8 cellular contexts compared by ENCODE assay signal in the genomic region with DNA sequence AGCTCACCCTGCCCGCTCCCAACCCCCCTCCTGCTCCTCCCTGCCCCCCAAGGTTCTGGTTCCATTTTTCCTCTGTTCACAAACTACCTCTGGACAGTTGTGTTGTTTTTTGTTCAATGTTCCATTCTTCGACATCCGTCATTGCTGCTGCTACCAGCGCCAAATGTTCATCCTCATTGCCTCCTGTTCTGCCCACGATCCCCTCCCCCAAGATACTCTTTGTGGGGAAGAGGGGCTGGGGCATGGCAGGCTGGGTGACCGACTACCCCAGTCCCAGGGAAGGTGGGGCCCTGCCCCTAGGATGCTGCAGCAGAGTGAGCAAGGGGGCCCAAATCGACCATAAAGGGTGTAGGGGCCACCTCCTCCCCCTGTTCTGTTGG. TPM values are rescaled to one million over a fixed set of nuclear protein-coding genes. Genes with fewer than 3 reads are reported as not detected.
DNase-seq lines count a peak whose midpoint lies in the region; ATAC-seq and TF ChIP-seq lines count a peak whose summit lies in the region.
"Not testable (repeated sequence)": the region's sequence is repeated elsewhere in the genome, so short reads cannot be mapped to it uniquely, and the experiment has no call there.

No MANE protein-coding gene starts in this region.

- TF ChIP-seq RAD21 in SK-N-SH (IDR thresholded peaks at IDR 0.05; ENCODE audit: low read length), result not testable (repeated sequence)

- POLR2A ChIA-PET in SK-N-SH (lab: Yijun Ruan, JAX), result interaction anchor here (1.5 kb wide), 2 partner anchors 9 to 50 kb away, joined by 3 read pairs; partner anchors contain the start of gene HMGA1
- POLR2A ChIA-PET in activated CD4-positive, alpha-beta memory T cell treated with anti-CD3 and anti-CD28 coated beads for 36 hours (lab: Charles Lee), result interaction anchor here (1.5 kb wide), 1 partner anchor 40 kb away, joined by 3 read pairs; no protein-coding TSS in a partner anchor
- POLR2A ChIA-PET in naive thymus-derived CD8-positive, alpha-beta T cell (lab: Charles Lee), result interaction anchor here (1.2 to 5.1 kb wide), 2 partner anchors 8 to 9 kb away, joined by 4 to 72 read pairs; partner anchors contain the start of gene HMGA1

- CTCF ChIA-PET in SK-N-SH (lab: Yijun Ruan, JAX), result interaction anchor here (0.6 to 5.6 kb wide), 9 partner anchors 9 to 411 kb away, joined by 3 to 52 read pairs (median 6); partner anchors contain the start of genes HMGA1 and NUDT3
- CTCF ChIA-PET in activated CD4-positive, alpha-beta memory T cell treated with anti-CD3 and anti-CD28 coated beads for 36 hours (lab: Charles Lee), result interaction anchor here (1.5 to 1.9 kb wide), 2 partner anchors 145 to 169 kb away, joined by 5 to 7 read pairs; no protein-coding TSS in a partner anchor

- H3K9me3 ChIP-seq in BLaER1 treated with 17β-estradiol and CSF1 and Interleukin-3, amounts not matched to agents 10 nM and 100 nM (replicated peaks in 1 of 11); SK-N-SH: not testable (repeated sequence)

- H3K4me2 ChIP-seq in BLaER1 treated with 17β-estradiol and CSF1 and Interleukin-3, amounts not matched to agents 10 nM and 100 nM, result peak overlapping the region in 10 of 11 experiments; percentile 15 to 99 (median 63); a peak in 11 of 22 replicates
- peak overlapping the region; percentile 92; the same call in 1 of the 2 replicates for H3K4me2 ChIP-seq in SK-N-SH

- H3K9ac ChIP-seq in BLaER1 treated with 17β-estradiol and CSF1 and Interleukin-3, amounts not matched to agents 10 nM and 100 nM, result 0 out of 22 replicates have a peak overlapping the region, but pooled peaks of 5 of the 11 experiments have one; percentile 5 to 36 (median 16)
- not testable (repeated sequence) for H3K9ac ChIP-seq in SK-N-SH

- not testable (repeated sequence) for H3K9me2 ChIP-seq in SK-N-SH

- WGBS in SK-N-SH (ENCODE audit: low lambda C conversion rate), result 80% methylated on average over 6 of the region's 7 CpGs

- H3K9me3 Mint-ChIP-seq in HFFc6; activated CD4-positive, alpha-beta memory T cell treated with anti-CD3 and anti-CD28 coated beads for 36 hours; activated naive CD4-positive, alpha-beta T cell treated with anti-CD3 and anti-CD28 coated beads, Interleukin-2, amount 50 U/mL, for 24 hours; effector memory CD8-positive, alpha-beta T cell; naive thymus-derived CD8-positive, alpha-beta T cell; stimulated activated effector memory CD8-positive, alpha-beta T cell treated with anti-CD3 and anti-CD28 coated beads, Interleukin-12 subunit alpha, Interleukin-12 subunit beta, amount 100 ng/mL, for 72 hours: not testable (repeated sequence)

- peaks cover 72 to 80% (median 76%) of the 10 kb centered on the region in 11 experiments; a peak in 21 of 22 replicates for H4K20me1 ChIP-seq in BLaER1 treated with 17β-estradiol and CSF1 and Interleukin-3, amounts not matched to agents 10 nM and 100 nM
- H4K20me1 ChIP-seq in SK-N-SH (ENCODE audit: insufficient read depth), result not testable (repeated sequence)

- not testable (repeated sequence) for TF ChIP-seq CTCF in HFFc6 (IDR thresholded peaks at IDR 0.05); SK-N-SH (IDR thresholded peaks at IDR 0.05)

- H3K4me1 ChIP-seq in BLaER1 treated with 17β-estradiol and CSF1 and Interleukin-3, amounts not matched to agents 10 nM and 100 nM, result peaks cover 57 to 92% (median 87%) of the 10 kb centered on the region in 10 experiments
- peaks cover 22 to 48% of the 10 kb centered on the region in 2 experiments; a peak in 3 of 4 replicates for H3K4me1 ChIP-seq in SK-N-SH (ENCODE audit: control insufficient read depth in 1 of 2, insufficient read depth in 2 of 2, low read depth in 1 of 2, low read length in 1 of 2)

- H3K36me3 Mint-ChIP-seq in HFFc6 (ENCODE audit: low read depth), result peaks cover 27% of the 10 kb centered on the region; the same call in 1 of the 2 replicates
- H3K36me3 Mint-ChIP-seq in activated CD4-positive, alpha-beta memory T cell treated with anti-CD3 and anti-CD28 coated beads for 36 hours, result peaks cover 48% of the 10 kb centered on the region
- peaks cover 24% of the 10 kb centered on the region for H3K36me3 Mint-ChIP-seq in activated naive CD4-positive, alpha-beta T cell treated with anti-CD3 and anti-CD28 coated beads, Interleukin-2, amount 50 U/mL, for 24 hours
- H3K36me3 Mint-ChIP-seq in effector memory CD8-positive, alpha-beta T cell (ENCODE audit: insufficient read depth), result peaks cover 57% of the 10 kb centered on the region
- peaks cover 0 to 44% (median 7%) of the 10 kb centered on the region in 3 donors for H3K36me3 Mint-ChIP-seq in naive thymus-derived CD8-positive, alpha-beta T cell
- H3K36me3 Mint-ChIP-seq in stimulated activated effector memory CD8-positive, alpha-beta T cell treated with anti-CD3 and anti-CD28 coated beads, Interleukin-12 subunit alpha, Interleukin-12 subunit beta, amount 100 ng/mL, for 72 hours, result peaks cover 80% of the 10 kb centered on the region

- H2AFZ ChIP-seq in SK-N-SH (ENCODE audit: low read depth), result not testable (repeated sequence)

- H3F3A ChIP-seq in SK-N-SH (replicated peaks; ENCODE audit: insufficient read depth), result peaks cover 44% of the 10 kb centered on the region

- not testable (repeated sequence) for ATAC-seq in effector memory CD8-positive, alpha-beta T cell (replicated peaks); naive thymus-derived CD8-positive, alpha-beta T cell; stimulated activated effector memory CD8-positive, alpha-beta T cell treated with anti-CD3 and anti-CD28 coated beads, Interleukin-12 subunit alpha, Interleukin-12 subunit beta, amount 100 ng/mL, for 72 hours

- H3K4me1 Mint-ChIP-seq in HFFc6 (ENCODE audit: low read depth), result peaks cover 84% of the 10 kb centered on the region
- peaks cover 81% of the 10 kb centered on the region for H3K4me1 Mint-ChIP-seq in activated CD4-positive, alpha-beta memory T cell treated with anti-CD3 and anti-CD28 coated beads for 36 hours (ENCODE audit: low read depth)
- H3K4me1 Mint-ChIP-seq in activated naive CD4-positive, alpha-beta T cell treated with anti-CD3 and anti-CD28 coated beads, Interleukin-2, amount 50 U/mL, for 24 hours, result peaks cover 72% of the 10 kb centered on the region
- peaks cover 31 to 40% of the 10 kb centered on the region in 2 donors for H3K4me1 Mint-ChIP-seq in effector memory CD8-positive, alpha-beta T cell (ENCODE audit: low read depth in 2 of 2)
- peaks cover 22 to 76% (median 69%) of the 10 kb centered on the region in 4 donors for H3K4me1 Mint-ChIP-seq in naive thymus-derived CD8-positive, alpha-beta T cell
- peaks cover 70% of the 10 kb centered on the region for H3K4me1 Mint-ChIP-seq in stimulated activated effector memory CD8-positive, alpha-beta T cell treated with anti-CD3 and anti-CD28 coated beads, Interleukin-12 subunit alpha, Interleukin-12 subunit beta, amount 100 ng/mL, for 72 hours

- peaks cover 31 to 60% (median 52%) of the 10 kb centered on the region in 11 experiments for H3K36me3 ChIP-seq in BLaER1 treated with 17β-estradiol and CSF1 and Interleukin-3, amounts not matched to agents 10 nM and 100 nM
- H3K36me3 ChIP-seq in SK-N-SH (replicated peaks in 1 of 2; ENCODE audit: control insufficient read depth in 1 of 2, insufficient read depth in 2 of 2, low read length in 1 of 2), result peaks cover 11 to 16% of the 10 kb centered on the region in 2 experiments

- TF ChIP-seq EP300 in SK-N-SH (IDR thresholded peaks at IDR 0.05; ENCODE audit: borderline replicate concordance in 1 of 2, low read depth in 1 of 2, low read length in 1 of 2), result not testable (repeated sequence)

- not testable (repeated sequence) for H3K4me3 Mint-ChIP-seq in HFFc6; activated naive CD4-positive, alpha-beta T cell treated with anti-CD3 and anti-CD28 coated beads, Interleukin-2, amount 50 U/mL, for 24 hours; stimulated activated effector memory CD8-positive, alpha-beta T cell treated with anti-CD3 and anti-CD28 coated beads, Interleukin-12 subunit alpha, Interleukin-12 subunit beta, amount 100 ng/mL, for 72 hours
- peak overlapping the region; percentile 31 for H3K4me3 Mint-ChIP-seq in activated CD4-positive, alpha-beta memory T cell treated with anti-CD3 and anti-CD28 coated beads for 36 hours
- peak overlapping the region in 1 of 2 donors; percentile 8 for H3K4me3 Mint-ChIP-seq in effector memory CD8-positive, alpha-beta T cell
- peak overlapping the region in 1 of 10 donors; percentile 15 for H3K4me3 Mint-ChIP-seq in naive thymus-derived CD8-positive, alpha-beta T cell

- DNase-seq in HFFc6; SK-N-SH; activated CD4-positive, alpha-beta memory T cell treated with anti-CD3 and anti-CD28 coated beads for 36 hours; effector memory CD8-positive, alpha-beta T cell; naive thymus-derived CD8-positive, alpha-beta T cell; stimulated activated effector memory CD8-positive, alpha-beta T cell treated with anti-CD3 and anti-CD28 coated beads, Interleukin-12 subunit alpha, Interleukin-12 subunit beta, amount 100 ng/mL, for 72 hours (ENCODE audit: low spot score in 2 of 2): not testable (repeated sequence)

- H3K27ac ChIP-seq in BLaER1 treated with 17β-estradiol and CSF1 and Interleukin-3, amounts not matched to agents 10 nM and 100 nM, result peak overlapping the region in 2 of 11 experiments; percentile 27 to 77; a peak in 2 of 22 replicates
- peak overlapping the region in 1 of 2 experiments; percentile 97; a peak in 1 of 4 replicates for H3K27ac ChIP-seq in SK-N-SH (ENCODE audit: low read depth in 2 of 2, low read length in 1 of 2)

- H3K4me3 ChIP-seq in BLaER1 treated with 17β-estradiol and CSF1 and Interleukin-3, amounts not matched to agents 10 nM and 100 nM; SK-N-SH (ENCODE audit: low read depth in 2 of 2, low read length in 1 of 2): not testable (repeated sequence)

- H3K27ac Mint-ChIP-seq in HFFc6, result peak overlapping the region; percentile 98
- not testable (repeated sequence) for H3K27ac Mint-ChIP-seq in activated CD4-positive, alpha-beta memory T cell treated with anti-CD3 and anti-CD28 coated beads for 36 hours
- peak overlapping the region; percentile 90 for H3K27ac Mint-ChIP-seq in activated naive CD4-positive, alpha-beta T cell treated with anti-CD3 and anti-CD28 coated beads, Interleukin-2, amount 50 U/mL, for 24 hours
- peak overlapping the region; percentile 52 to 89 for H3K27ac Mint-ChIP-seq in effector memory CD8-positive, alpha-beta T cell
- peak overlapping the region; percentile 9 to 96 (median 66) for H3K27ac Mint-ChIP-seq in naive thymus-derived CD8-positive, alpha-beta T cell
- peak overlapping the region; percentile 91 for H3K27ac Mint-ChIP-seq in stimulated activated effector memory CD8-positive, alpha-beta T cell treated with anti-CD3 and anti-CD28 coated beads, Interleukin-12 subunit alpha, Interleukin-12 subunit beta, amount 100 ng/mL, for 72 hours

- H3K27me3 Mint-ChIP-seq in HFFc6 (ENCODE audit: insufficient read depth); activated CD4-positive, alpha-beta memory T cell treated with anti-CD3 and anti-CD28 coated beads for 36 hours; activated naive CD4-positive, alpha-beta T cell treated with anti-CD3 and anti-CD28 coated beads, Interleukin-2, amount 50 U/mL, for 24 hours; effector memory CD8-positive, alpha-beta T cell; naive thymus-derived CD8-positive, alpha-beta T cell: not testable (repeated sequence)

- peaks cover 28% of the 10 kb centered on the region for H3K79me2 ChIP-seq in SK-N-SH (ENCODE audit: insufficient read depth)

- intact Hi-C loops in activated CD4-positive, alpha-beta memory T cell treated with anti-CD3 and anti-CD28 coated beads for 36 hours (cut with micrococcal nuclease), result loop anchor here (2.0 to 5.0 kb wide), 2 partner anchors 49 to 63 kb away; no protein-coding TSS in a partner anchor

- not testable (repeated sequence) for H3K27me3 ChIP-seq in BLaER1 treated with 17β-estradiol and CSF1 and Interleukin-3, amounts not matched to agents 10 nM and 100 nM; SK-N-SH (ENCODE audit: insufficient read depth)

RNA-seq across cellular contexts. Expression of gene SMIM29, which starts 3.1 kb away (rescaled TPM):
- 10 to 100 TPM; 35.0 to 44.8 (median 36.9) TPM for total RNA-seq in HFFc6 (2021; fragmentation: NEBNext Ultra II Directional; extraction: Animal tissue kit (Norgen Biotek cat#: 25700))
- polyA plus RNA-seq in SK-N-SH (2012; rRNA removed), result 50.2 and 52.2 TPM in 2 replicates
- 20.6 and 31.3 TPM in 2 replicates for polyA plus RNA-seq in SK-N-SH (2012; cell fraction: cytosol; rRNA removed)
- 41.8 and 68.7 TPM in 2 replicates for polyA plus RNA-seq in SK-N-SH (2012; cell fraction: nucleus; rRNA removed)
- 10 to 100 TPM; 22.4 to 25.2 TPM for total RNA-seq in activated CD4-positive, alpha-beta memory T cell treated with anti-CD3 and anti-CD28 coated beads for 36 hours
- total RNA-seq in naive thymus-derived CD8-positive, alpha-beta T cell, result 10 to 100 TPM; 21.0 to 21.7 TPM
- 10 to 100 TPM; 37.6 to 45.4 (median 45.0) TPM for polyA plus RNA-seq in naive thymus-derived CD8-positive, alpha-beta T cell

RNA-seq across cellular contexts. Expression of gene HMGA1, which starts 9.1 kb away (rescaled TPM):
- 1,000 to 10,000 TPM in 4 of 6 experiments, 100 to 1,000 TPM in 2; 687 to 1,047 (median 1,018) TPM for total RNA-seq in HFFc6 (2021; fragmentation: NEBNext Ultra II Directional; extraction: Animal tissue kit (Norgen Biotek cat#: 25700))
- polyA plus RNA-seq in SK-N-SH (2012; rRNA removed), result 185 and 433 TPM in 2 replicates
- polyA plus RNA-seq in SK-N-SH (2012; cell fraction: cytosol; rRNA removed), result 168 and 262 TPM in 2 replicates
- 132 and 146 TPM in 2 replicates for polyA plus RNA-seq in SK-N-SH (2012; cell fraction: nucleus; rRNA removed)
- total RNA-seq in activated CD4-positive, alpha-beta memory T cell treated with anti-CD3 and anti-CD28 coated beads for 36 hours, result 100 to 1,000 TPM; 422 to 429 TPM
- total RNA-seq in naive thymus-derived CD8-positive, alpha-beta T cell, result 10 to 100 TPM; 75.3 to 80.3 TPM
- polyA plus RNA-seq in naive thymus-derived CD8-positive, alpha-beta T cell, result 10 to 100 TPM; 28.0 to 40.9 (median 38.1) TPM

Comparison
In these comparisons a context has a peak if more than half of its experiments do, and no peak if none do; other contexts are left out.
1. RNA of gene HMGA1, which starts 9.1 kb away (total RNA-seq): 687 to 1,047 TPM in HFFc6 and 422 to 429 TPM in activated CD4-positive, alpha-beta memory T cell treated with anti-CD3 and anti-CD28 coated beads for 36 hours; 75.3 to 80.3 TPM in naive thymus-derived CD8-positive, alpha-beta T cell; every median in the first group is over 4 times any median in the second.